Comparison of ENCODE assay signal across 8 cellular contexts in genomic region chr19:3544742-3545668, GRCh38. TPM values are rescaled to one million over a fixed set of nuclear protein-coding genes. Genes with fewer than 3 reads are reported as not detected.
DNase-seq lines count a peak whose midpoint lies in the region; ATAC-seq, FAIRE-seq and TF ChIP-seq lines count a peak whose summit lies in the region.

No MANE protein-coding gene starts in this region.

- H3K18ac ChIP-seq in mesendoderm (ENCODE audit: low read length) = no peak overlapping the region

- H3K4ac ChIP-seq in mesendoderm (ENCODE audit: low read depth, low read length) = no peak overlapping the region

- no peak overlapping the region for H2AK5ac ChIP-seq in mesendoderm (ENCODE audit: low read length)

- H3K23ac ChIP-seq in mesendoderm (ENCODE audit: low read length) = no peak overlapping the region

- no peaks in the 10 kb centered on the region for H3K27me3 ChIP-seq in mesendoderm (ENCODE audit: insufficient read depth, low read length, poor library complexity)

- no peak overlapping the region for H4K5ac ChIP-seq in mesendoderm (ENCODE audit: low read length)

- no peak for TF ChIP-seq POLR2A in GM12892 (IDR thresholded peaks at IDR 0.05; ENCODE audit: low read depth, low read length)

- H3K9ac ChIP-seq in mesendoderm (ENCODE audit: low read length) = no peak overlapping the region

- H2BK5ac ChIP-seq in mesendoderm (ENCODE audit: low read length) = no peak overlapping the region

- peak; percentile 94 for FAIRE-seq in GM12892 (lab: Jason Lieb, UNC)

- no peaks in the 10 kb centered on the region for H3K4me1 ChIP-seq in mesendoderm (ENCODE audit: control insufficient read depth, low read depth, low read length)

- H3K79me2 ChIP-seq in mesendoderm (ENCODE audit: control insufficient read depth, insufficient read depth, low read length) = no peaks in the 10 kb centered on the region

- DNase-seq in GM12892 (ENCODE audit: insufficient read length) (peak; percentile 93), NCI-H460 (ENCODE audit: extremely low read depth, low read depth) (peak; percentile 48), mesendoderm (peak; percentile 70)
- DNase-seq in activated CD8-positive, alpha-beta memory T cell treated with anti-CD3 and anti-CD28 coated beads for 48 hours (ENCODE audit: low read depth in 2 of 3, low spot score in 2 of 3) = peak; percentile 52 to 96 (median 90)
- peak; percentile 78 for DNase-seq in effector CD4-positive, alpha-beta T cell
- peak; percentile 60 to 66 for DNase-seq in stimulated activated CD8-positive, alpha-beta memory T cell treated with anti-CD3 and anti-CD28 coated beads, Interleukin-2, amount 100 ng/mL, for 1 hour (ENCODE audit: low read depth in 2 of 2)

- H3K79me1 ChIP-seq in mesendoderm (ENCODE audit: low read length) = no peaks in the 10 kb centered on the region

- H3K4me3 ChIP-seq in mesendoderm (ENCODE audit: low read length) = no peak overlapping the region

- no peak overlapping the region for H2BK120ac ChIP-seq in mesendoderm (ENCODE audit: low read depth, low read length)

- no peak overlapping the region for H3K56ac ChIP-seq in mesendoderm (ENCODE audit: low read length)

- H3K36me3 ChIP-seq in mesendoderm (ENCODE audit: control insufficient read depth, insufficient read depth, low read length) = peaks cover 3% of the 10 kb centered on the region

- no peak overlapping the region for H3K27ac ChIP-seq in mesendoderm (ENCODE audit: low read depth, low read length)

- H4K8ac ChIP-seq in mesendoderm (ENCODE audit: low read depth, low read length) = no peak overlapping the region

- no peak overlapping the region for H3K4me2 ChIP-seq in mesendoderm (ENCODE audit: low read length)

- no CpG with 5 or more reads among the region's 30 CpGs for WGBS in mesendoderm (ENCODE audit: extremely low coverage, insufficient coverage, low lambda C conversion rate)

- ATAC-seq in HG03520 (IDR thresholded peaks at IDR 0.05; ENCODE audit: unreplicated experiment) (no peak), HG03025 (IDR thresholded peaks at IDR 0.05; ENCODE audit: low FRiP score, unreplicated experiment) (no peak)

- H2BK15ac ChIP-seq in mesendoderm (replicated peaks; ENCODE audit: low read depth) = no peak overlapping the region

RNA-seq across cellular contexts. Expression of gene TEKTIP1, which starts 6.0 kb away (rescaled TPM):
- polyA plus RNA-seq in GM12892 (2012; ENCODE audit: missing spikeins) = not detected
- not detected in 2 replicates for total RNA-seq in NCI-H460 (2014; rRNA removed; shearing (Covaris generic))
- not detected in 2 replicates for polyA plus RNA-seq in NCI-H460 (2014; cell fraction: nucleus; rRNA removed)
- polyA plus RNA-seq in mesendoderm (2013, experiment 1 of 2) = 0.11 TPM
- 0.38 TPM for polyA plus RNA-seq in mesendoderm (2013, experiment 2 of 2)

RNA-seq across cellular contexts. Expression of gene MFSD12, which starts 12.4 kb away (rescaled TPM):
- 15.4 TPM for polyA plus RNA-seq in GM12892 (2012; ENCODE audit: missing spikeins)
- 178 and 210 TPM in 2 replicates for total RNA-seq in NCI-H460 (2014; rRNA removed; shearing (Covaris generic))
- 302 and 364 TPM in 2 replicates for polyA plus RNA-seq in NCI-H460 (2014; cell fraction: nucleus; rRNA removed)
- 24.0 TPM for polyA plus RNA-seq in mesendoderm (2013, experiment 1 of 2)
- polyA plus RNA-seq in mesendoderm (2013, experiment 2 of 2) = 23.7 TPM

RNA-seq across cellular contexts. Expression of gene HMG20B, which starts 27.7 kb away (rescaled TPM):
- 20.0 TPM for polyA plus RNA-seq in GM12892 (2012; ENCODE audit: missing spikeins)
- 125 and 134 TPM in 2 replicates for total RNA-seq in NCI-H460 (2014; rRNA removed; shearing (Covaris generic))
- polyA plus RNA-seq in NCI-H460 (2014; cell fraction: nucleus; rRNA removed) = 246 and 257 TPM in 2 replicates
- 41.2 TPM for polyA plus RNA-seq in mesendoderm (2013, experiment 1 of 2)
- polyA plus RNA-seq in mesendoderm (2013, experiment 2 of 2) = 42.0 TPM

RNA-seq across cellular contexts. Expression of gene FZR1, which starts 38.9 kb away (rescaled TPM):
- polyA plus RNA-seq in GM12892 (2012; ENCODE audit: missing spikeins) = 16.5 TPM
- total RNA-seq in NCI-H460 (2014; rRNA removed; shearing (Covaris generic)) = 17.6 and 18.8 TPM in 2 replicates
- polyA plus RNA-seq in NCI-H460 (2014; cell fraction: nucleus; rRNA removed) = 43.0 and 52.4 TPM in 2 replicates
- 20.3 TPM for polyA plus RNA-seq in mesendoderm (2013, experiment 1 of 2)
- 21.8 TPM for polyA plus RNA-seq in mesendoderm (2013, experiment 2 of 2)

RNA-seq across cellular contexts. Expression of gene GIPC3, which starts 40.3 kb away (rescaled TPM):
- not detected for polyA plus RNA-seq in GM12892 (2012; ENCODE audit: missing spikeins)
- total RNA-seq in NCI-H460 (2014; rRNA removed; shearing (Covaris generic)) = 0.25 and 0.29 TPM in 2 replicates
- polyA plus RNA-seq in NCI-H460 (2014; cell fraction: nucleus; rRNA removed) = not detected in 2 replicates
- polyA plus RNA-seq in mesendoderm (2013, experiment 1 of 2) = 0.49 TPM
- polyA plus RNA-seq in mesendoderm (2013, experiment 2 of 2) = 0.53 TPM
